ENCODE assay signal across 25 cellular contexts in genomic region chr5:129619782-129620181, GRCh38.
"Had no signal": no experiment of that assay in that cellular context is flagged by ENCODE, and none has a peak within 500 bp of the region (broad histone marks: within the 10 kb centered on the region; RNA-seq: fewer than 3 reads in every experiment).

No MANE protein-coding gene starts in this region.

- DNase-seq: colonic mucosa; effector CD8-positive, alpha-beta T cell; endodermal cell; foreskin melanocyte; hypothalamus; immature natural killer cell; islet precursor cell; kidney glomerular epithelial cell; mucosa of descending colon; naive B cell; right lobe of liver; small intestine; stimulated activated CD4-positive, alpha-beta T cell treated with anti-CD3 and anti-CD28 coated beads, Interleukin-15, amount 100 ng/mL, for 24 hours; stimulated activated CD4-positive, alpha-beta T cell treated with anti-CD3 and anti-CD28 coated beads, Interleukin-4, amount 100 ng/mL, for 1 hour; stimulated activated CD8-positive, alpha-beta memory T cell treated with anti-CD3 and anti-CD28 coated beads, Interleukin-4, amount 100 ng/mL, for 48 hours; stimulated activated naive CD4-positive, alpha-beta T cell; stomach; thyroid gland; trophoblast cell had no signal

- H3K4me3 ChIP-seq: colonic mucosa, lung, mucosa of descending colon, right lobe of liver, stomach, thyroid gland had no signal

- ATAC-seq: esophagus mucosa; mucosa of descending colon; natural killer cell treated with Interleukin-12 subunit alpha and Interleukin-12 subunit beta and Interleukin-15 and Interleukin-18, amount 100 ng/mL, for 72 hours; right lobe of liver had no signal

- H3K27me3 ChIP-seq: colonic mucosa, neutrophil, right lobe of liver, stomach, thyroid gland had no signal

- H3K4me1 ChIP-seq: colonic mucosa, parathyroid adenoma, right lobe of liver, stomach, thyroid gland had no signal

- H3K79me2 ChIP-seq: parathyroid adenoma had no signal

- H3K36me3 ChIP-seq: colonic mucosa, neutrophil, right lobe of liver, stomach, thyroid gland had no signal

- H3K27ac ChIP-seq: colonic mucosa, epithelial cell of prostate, neutrophil, parathyroid adenoma, right lobe of liver, stomach, thyroid gland had no signal

- H2AFZ ChIP-seq: parathyroid adenoma had no signal

- H3K9ac ChIP-seq: parathyroid adenoma had no signal

- H3K9me3 ChIP-seq: colonic mucosa, mucosa of descending colon, neutrophil, right lobe of liver, stomach, thyroid gland had no signal
